ENCODE assay signal across 20 cellular contexts in genomic region chr12:107732365-107732764, GRCh38. TPM values are rescaled to one million over a fixed set of nuclear protein-coding genes. Genes with fewer than 3 reads are reported as not detected.
A peak's percentile ranks its signal among the peaks of the same experiment; 100 is the strongest.
DNase-seq lines count a peak whose midpoint lies in the region; ATAC-seq and TF ChIP-seq lines count a peak whose summit lies in the region.
"Had no signal": no experiment of that assay in that cellular context is flagged by ENCODE, and none has a peak within 500 bp of the region (broad histone marks: within the 10 kb centered on the region; RNA-seq: fewer than 3 reads in every experiment).

No MANE protein-coding gene starts in this region.

- peaks cover 10% of the 10 kb centered on the region for H3K4me1 Mint-ChIP-seq in CD8-positive, alpha-beta T cell (ENCODE audit: low read depth)
- H3K4me1 Mint-ChIP-seq in IgD-negative memory B cell (peaks cover 38 to 65% (median 54%) of the 10 kb centered on the region in 3 donors), activated B cell treated with CpG ODN at 0.5 μM for 24 hours (peaks cover 77% of the 10 kb centered on the region), memory B cell (peaks cover 54% of the 10 kb centered on the region)

- no peaks in the 10 kb centered on the region for H3K9me3 ChIP-seq in CD8-positive, alpha-beta T cell (ENCODE audit: low read length)

- peaks cover 24% of the 10 kb centered on the region for H3K36me3 ChIP-seq in CD8-positive, alpha-beta T cell (ENCODE audit: insufficient read depth, low read length)

- H3K27ac Mint-ChIP-seq in CD8-positive, alpha-beta T cell = peak overlapping the region; percentile 37
- H3K27ac Mint-ChIP-seq in IgD-negative memory B cell (peak overlapping the region; percentile 78 to 97 (median 97)), activated B cell treated with CpG ODN at 0.5 μM for 24 hours (peak overlapping the region; percentile 73), memory B cell (peak overlapping the region; percentile 100)

- H3K9me3 Mint-ChIP-seq in CD8-positive, alpha-beta T cell = no peaks in the 10 kb centered on the region
- H3K9me3 Mint-ChIP-seq in IgD-negative memory B cell (peaks cover 0 to 4% (median under 1%) of the 10 kb centered on the region in 3 donors), activated B cell treated with CpG ODN at 0.5 μM for 24 hours (peaks cover 4% of the 10 kb centered on the region), memory B cell (peaks cover 3% of the 10 kb centered on the region)

- no peak for ATAC-seq in CD8-positive, alpha-beta T cell
- ATAC-seq in activated B cell treated with CpG ODN at 0.5 μM for 24 hours (ENCODE audit: low read depth) (no peak), memory B cell (ENCODE audit: low read depth) (no peak), GM19397 (IDR thresholded peaks at IDR 0.05; ENCODE audit: unreplicated experiment) (no peak)

- peaks cover 46% of the 10 kb centered on the region for H3K36me3 Mint-ChIP-seq in CD8-positive, alpha-beta T cell
- peaks cover 23% of the 10 kb centered on the region for H3K36me3 Mint-ChIP-seq in IgD-negative memory B cell
- peaks cover 50% of the 10 kb centered on the region for H3K36me3 Mint-ChIP-seq in activated B cell treated with CpG ODN at 0.5 μM for 24 hours (ENCODE audit: low read depth)
- peaks cover 37% of the 10 kb centered on the region for H3K36me3 Mint-ChIP-seq in memory B cell

- no peaks in the 10 kb centered on the region for H3K4me1 ChIP-seq in CD8-positive, alpha-beta T cell (ENCODE audit: insufficient read depth, low read length)

- DNase-seq in CD8-positive, alpha-beta T cell = no peak
- DNase-seq in activated B cell treated with CpG ODN at 0.5 μM for 24 hours (no peak), memory B cell (ENCODE audit: low spot score in 2 of 2) (no peak), cerebellar cortex (ENCODE audit: low spot score) (no peak), NCI-H510A treated with DMSO at 0.1 percent for 48 hours (lab: John Stamatoyannopoulos, UW) (no peak)
- DNase-seq in activated CD4-positive, alpha-beta T cell treated with anti-CD3 and anti-CD28 coated beads, Interleukin-2, amount 50 U/mL, for 1 hour = no peak
- DNase-seq: C1 segment of cervical spinal cord, Calu3, DMS79, GDM1, MV-4-11, NCI-H1436, NCI-H2029 treated with DMSO at 0.1 percent for 48 hours, NCI-H524, SIG-M5 had no signal

- H3K27me3 ChIP-seq in CD8-positive, alpha-beta T cell (ENCODE audit: insufficient read depth, low read length) = no peaks in the 10 kb centered on the region

- no peaks in the 10 kb centered on the region for H3K27me3 Mint-ChIP-seq in CD8-positive, alpha-beta T cell (ENCODE audit: low read depth)
- no peaks in the 10 kb centered on the region for H3K27me3 Mint-ChIP-seq in IgD-negative memory B cell
- no peaks in the 10 kb centered on the region for H3K27me3 Mint-ChIP-seq in activated B cell treated with CpG ODN at 0.5 μM for 24 hours
- no peaks in the 10 kb centered on the region for H3K27me3 Mint-ChIP-seq in memory B cell

- no peak for TF ChIP-seq CTCF in CD8-positive, alpha-beta T cell (IDR thresholded peaks at IDR 0.05)
- TF ChIP-seq CTCF in activated B cell treated with CpG ODN at 0.5 μM for 24 hours (IDR thresholded peaks at IDR 0.05) = no peak

- POLR2A ChIA-PET in CD8-positive, alpha-beta T cell (lab: Charles Lee) = no interaction called here
- POLR2A ChIA-PET in activated B cell treated with CpG ODN at 0.5 μM for 24 hours (lab: Charles Lee) = interaction anchor here (1.0 kb wide), 1 partner anchor 27 kb away, joined by 3 read pairs; no protein-coding TSS in a partner anchor

- intact Hi-C loops in CD8-positive, alpha-beta T cell (cut with DNase I, micrococcal nuclease) = no loop called here
- intact Hi-C loops in activated B cell treated with CpG ODN at 0.5 μM for 24 hours (cut with micrococcal nuclease) = no loop called here

- no peak overlapping the region for H3K27ac ChIP-seq in CD8-positive, alpha-beta T cell (ENCODE audit: low read depth, low read length)

- no peak overlapping the region for H3K4me3 Mint-ChIP-seq in CD8-positive, alpha-beta T cell
- H3K4me3 Mint-ChIP-seq in IgD-negative memory B cell = peak overlapping the region in 2 of 4 donors; percentile 27 to 47
- no peak overlapping the region for H3K4me3 Mint-ChIP-seq in activated B cell treated with CpG ODN at 0.5 μM for 24 hours
- H3K4me3 Mint-ChIP-seq in memory B cell = no peak overlapping the region

- CTCF ChIA-PET in CD8-positive, alpha-beta T cell (lab: Charles Lee) = interaction anchor here (0.7 kb wide), 1 partner anchor 141 kb away, joined by 3 read pairs; no protein-coding TSS in a partner anchor
- CTCF ChIA-PET in activated B cell treated with CpG ODN at 0.5 μM for 24 hours (lab: Charles Lee) = no interaction called here

- no peak overlapping the region for H3K4me3 ChIP-seq in CD8-positive, alpha-beta T cell (ENCODE audit: low read depth, low read length)

RNA-seq across cellular contexts. Expression of gene PRDM4, which starts 28.6 kb away (rescaled TPM):
- 10 to 100 TPM; 44.9 to 46.0 TPM for total RNA-seq in CD8-positive, alpha-beta T cell
- polyA plus RNA-seq in IgD-negative memory B cell = 65.1 TPM
- total RNA-seq in activated B cell treated with CpG ODN at 0.5 μM for 24 hours = 37.8 and 45.2 TPM in 2 replicates

RNA-seq across cellular contexts. Expression of gene ASCL4, which starts 42.1 kb away (rescaled TPM):
- total RNA-seq in CD8-positive, alpha-beta T cell = not detected
- not detected for polyA plus RNA-seq in IgD-negative memory B cell
- not detected in 2 replicates for total RNA-seq in activated B cell treated with CpG ODN at 0.5 μM for 24 hours
- total RNA-seq: A172, Calu3, H1, LHCN-M2 had no signal
- polyA plus RNA-seq: H1 had no signal

RNA-seq across cellular contexts. Expression of gene PWP1, which starts 46.8 kb away (rescaled TPM):
- total RNA-seq in CD8-positive, alpha-beta T cell = 10 to 100 TPM; 27.7 to 28.8 TPM
- polyA plus RNA-seq in IgD-negative memory B cell = 111 TPM
- 49.4 and 53.5 TPM in 2 replicates for total RNA-seq in activated B cell treated with CpG ODN at 0.5 μM for 24 hours

Comparison
In these comparisons a context has a peak if more than half of its experiments do, and no peak if none do; other contexts are left out.
1. H3K27ac Mint-ChIP-seq: peak in every context shown above with its lines; median percentile 100 in memory B cell; 97 in IgD-negative memory B cell; 73 in activated B cell treated with CpG ODN at 0.5 μM for 24 hours; 37 in CD8-positive, alpha-beta T cell.